ENCODE assay signal across 16 cellular contexts in genomic region chr11:76424891-76425290, GRCh38. TPM values are rescaled to one million over a fixed set of nuclear protein-coding genes. Genes with fewer than 3 reads are reported as not detected.
DNase-seq lines count a peak whose midpoint lies in the region; ATAC-seq lines count a peak whose summit lies in the region.
"Had no signal": no experiment of that assay in that cellular context is flagged by ENCODE, and none has a peak within 500 bp of the region (broad histone marks: within the 10 kb centered on the region; RNA-seq: fewer than 3 reads in every experiment).

No MANE protein-coding gene starts in this region.

- H3K4me3 Mint-ChIP-seq in activated CD4-positive, alpha-beta T cell treated with anti-CD3 and anti-CD28 coated beads for 36 hours, result no peak overlapping the region
- no peak overlapping the region for H3K4me3 Mint-ChIP-seq in activated CD4-positive, alpha-beta T cell treated with anti-CD3 and anti-CD28 coated beads, Interleukin-2, amount 10 ng/mL, durations not matched to agents 7 days and 5 days
- H3K4me3 Mint-ChIP-seq in activated T-helper 17 cell treated with anti-CD3 and anti-CD28 coated beads, Interleukin-2, amount 50 U/mL, for 72 hours, result peak overlapping the region; percentile 14
- H3K4me3 Mint-ChIP-seq: CD4-positive, alpha-beta memory T cell had no signal

- intact Hi-C loops in activated CD4-positive, alpha-beta T cell treated with anti-CD3 and anti-CD28 coated beads for 36 hours (cut with DNase I, micrococcal nuclease), result no loop called here

- H3K27ac Mint-ChIP-seq in activated CD4-positive, alpha-beta T cell treated with anti-CD3 and anti-CD28 coated beads for 36 hours, result no peak overlapping the region
- H3K27ac Mint-ChIP-seq in activated CD4-positive, alpha-beta T cell treated with anti-CD3 and anti-CD28 coated beads, Interleukin-2, amount 10 ng/mL, durations not matched to agents 7 days and 5 days, result no peak overlapping the region
- H3K27ac Mint-ChIP-seq in activated T-helper 17 cell treated with anti-CD3 and anti-CD28 coated beads, Interleukin-2, amount 50 U/mL, for 72 hours, result peak overlapping the region; percentile 1

- H3K36me3 Mint-ChIP-seq in activated CD4-positive, alpha-beta T cell treated with anti-CD3 and anti-CD28 coated beads for 36 hours (ENCODE audit: low read depth), result no peaks in the 10 kb centered on the region
- no peaks in the 10 kb centered on the region for H3K36me3 Mint-ChIP-seq in activated CD4-positive, alpha-beta T cell treated with anti-CD3 and anti-CD28 coated beads, Interleukin-2, amount 10 ng/mL, durations not matched to agents 7 days and 5 days (ENCODE audit: low read depth)
- no peaks in the 10 kb centered on the region for H3K36me3 Mint-ChIP-seq in activated T-helper 17 cell treated with anti-CD3 and anti-CD28 coated beads, Interleukin-2, amount 50 U/mL, for 72 hours (ENCODE audit: low read depth)

- DNase-seq in activated CD4-positive, alpha-beta T cell treated with anti-CD3 and anti-CD28 coated beads for 36 hours, result no peak
- DNase-seq in activated CD4-positive, alpha-beta T cell treated with anti-CD3 and anti-CD28 coated beads, Interleukin-2, amount 10 ng/mL, durations not matched to agents 7 days and 5 days, result no peak
- DNase-seq in inferior parietal cortex (ENCODE audit: extremely low spot score), result no peak
- DNase-seq in NCI-H1417 (lab: John Stamatoyannopoulos, UW), result no peak
- DNase-seq: BE2C; Calu3; CD4-positive, alpha-beta memory T cell; DMS53; Kasumi-1; NCI-H187 treated with DMSO at 0.1 percent for 48 hours; NCI-H526 treated with DMSO at 0.1 percent for 48 hours; NK-92 treated with Interleukin-12 subunit alpha and Interleukin-12 subunit beta, amount 100 ng/mL, for 24 hours had no signal

- POLR2A ChIA-PET in activated CD4-positive, alpha-beta T cell treated with anti-CD3 and anti-CD28 coated beads for 36 hours (lab: Charles Lee), result no interaction called here
- POLR2A ChIA-PET in activated CD4-positive, alpha-beta T cell treated with anti-CD3 and anti-CD28 coated beads, Interleukin-2, amount 10 ng/mL, durations not matched to agents 7 days and 5 days (lab: Charles Lee), result no interaction called here

- CTCF ChIA-PET in activated CD4-positive, alpha-beta T cell treated with anti-CD3 and anti-CD28 coated beads for 36 hours (lab: Charles Lee), result interaction anchor here (0.8 to 1.3 kb wide), 2 partner anchors 16 to 415 kb away, joined by 3 to 6 read pairs; no protein-coding TSS in a partner anchor
- CTCF ChIA-PET in activated CD4-positive, alpha-beta T cell treated with anti-CD3 and anti-CD28 coated beads, Interleukin-2, amount 10 ng/mL, durations not matched to agents 7 days and 5 days (lab: Charles Lee), result interaction anchor here (1.3 to 2.0 kb wide), 3 partner anchors 19 to 215 kb away, joined by 3 to 4 read pairs (median 3); no protein-coding TSS in a partner anchor

- H3K4me1 Mint-ChIP-seq in activated CD4-positive, alpha-beta T cell treated with anti-CD3 and anti-CD28 coated beads for 36 hours, result peaks cover 12% of the 10 kb centered on the region
- peaks cover 10% of the 10 kb centered on the region for H3K4me1 Mint-ChIP-seq in activated CD4-positive, alpha-beta T cell treated with anti-CD3 and anti-CD28 coated beads, Interleukin-2, amount 10 ng/mL, durations not matched to agents 7 days and 5 days
- H3K4me1 Mint-ChIP-seq in activated T-helper 17 cell treated with anti-CD3 and anti-CD28 coated beads, Interleukin-2, amount 50 U/mL, for 72 hours, result peaks cover 11% of the 10 kb centered on the region

- H3K9me3 Mint-ChIP-seq in activated CD4-positive, alpha-beta T cell treated with anti-CD3 and anti-CD28 coated beads for 36 hours (ENCODE audit: low read depth), result no peaks in the 10 kb centered on the region
- no peaks in the 10 kb centered on the region for H3K9me3 Mint-ChIP-seq in activated CD4-positive, alpha-beta T cell treated with anti-CD3 and anti-CD28 coated beads, Interleukin-2, amount 10 ng/mL, durations not matched to agents 7 days and 5 days
- H3K9me3 Mint-ChIP-seq in activated T-helper 17 cell treated with anti-CD3 and anti-CD28 coated beads, Interleukin-2, amount 50 U/mL, for 72 hours, result no peaks in the 10 kb centered on the region
- H3K9me3 Mint-ChIP-seq: CD4-positive, alpha-beta memory T cell had no signal

- H3K27me3 Mint-ChIP-seq in activated CD4-positive, alpha-beta T cell treated with anti-CD3 and anti-CD28 coated beads for 36 hours, result peaks cover 4% of the 10 kb centered on the region
- H3K27me3 Mint-ChIP-seq in activated CD4-positive, alpha-beta T cell treated with anti-CD3 and anti-CD28 coated beads, Interleukin-2, amount 10 ng/mL, durations not matched to agents 7 days and 5 days, result peaks cover 7% of the 10 kb centered on the region
- H3K27me3 Mint-ChIP-seq in activated T-helper 17 cell treated with anti-CD3 and anti-CD28 coated beads, Interleukin-2, amount 50 U/mL, for 72 hours, result peaks cover 11% of the 10 kb centered on the region

- peak; percentile 56 for ATAC-seq in activated CD4-positive, alpha-beta T cell treated with anti-CD3 and anti-CD28 coated beads for 36 hours
- peak; percentile 33 for ATAC-seq in GM18520 (IDR thresholded peaks at IDR 0.05; ENCODE audit: unreplicated experiment)
- peak; percentile 39 for ATAC-seq in HG02870 (IDR thresholded peaks at IDR 0.05; ENCODE audit: unreplicated experiment)
- peak; percentile 71 for ATAC-seq in activated T-helper 17 cell treated with anti-CD3 and anti-CD28 coated beads, Interleukin-2, amount 50 U/mL, for 72 hours (replicated peaks)
- no peak for ATAC-seq in GM19397 (IDR thresholded peaks at IDR 0.05; ENCODE audit: unreplicated experiment)

RNA-seq across cellular contexts. Expression of gene EMSY, which starts 19.9 kb away (rescaled TPM):
- 10 to 100 TPM; 28.5 to 35.4 TPM for total RNA-seq in activated CD4-positive, alpha-beta T cell treated with anti-CD3 and anti-CD28 coated beads for 36 hours
- total RNA-seq in activated CD4-positive, alpha-beta T cell treated with anti-CD3 and anti-CD28 coated beads, Interleukin-2, amount 10 ng/mL, durations not matched to agents 7 days and 5 days, result 10 to 100 TPM; 28.7 to 31.8 TPM
- total RNA-seq in activated T-helper 17 cell treated with anti-CD3 and anti-CD28 coated beads, Interleukin-2, amount 50 U/mL, for 72 hours, result 10 to 100 TPM; 30.3 to 52.1 TPM

RNA-seq across cellular contexts. Expression of gene GVQW3, which starts 43.8 kb away (rescaled TPM):
- total RNA-seq in activated CD4-positive, alpha-beta T cell treated with anti-CD3 and anti-CD28 coated beads for 36 hours, result 1 to 10 TPM; 3.2 to 3.7 TPM
- total RNA-seq in activated CD4-positive, alpha-beta T cell treated with anti-CD3 and anti-CD28 coated beads, Interleukin-2, amount 10 ng/mL, durations not matched to agents 7 days and 5 days, result 1 to 10 TPM; 5.5 to 5.7 TPM
- total RNA-seq in activated T-helper 17 cell treated with anti-CD3 and anti-CD28 coated beads, Interleukin-2, amount 50 U/mL, for 72 hours, result 1 to 10 TPM; 1.6 to 2.5 TPM

RNA-seq across cellular contexts. Expression of gene THAP12, which starts 44.0 kb away (rescaled TPM):
- 10 to 100 TPM; 53.6 to 60.9 TPM for total RNA-seq in activated CD4-positive, alpha-beta T cell treated with anti-CD3 and anti-CD28 coated beads for 36 hours
- total RNA-seq in activated CD4-positive, alpha-beta T cell treated with anti-CD3 and anti-CD28 coated beads, Interleukin-2, amount 10 ng/mL, durations not matched to agents 7 days and 5 days, result 10 to 100 TPM; 49.5 to 56.1 TPM
- 10 to 100 TPM; 25.5 to 39.6 TPM for total RNA-seq in activated T-helper 17 cell treated with anti-CD3 and anti-CD28 coated beads, Interleukin-2, amount 50 U/mL, for 72 hours
